22 cellular contexts compared by ENCODE assay signal in genomic region chr3:67075295-67075694, GRCh38.
A peak's percentile ranks its signal among the peaks of the same experiment; 100 is the strongest.
DNase-seq lines count a peak whose midpoint lies in the region; ATAC-seq and TF ChIP-seq lines count a peak whose summit lies in the region.
"Had no signal": no experiment of that assay in that cellular context is flagged by ENCODE, and none has a peak within 500 bp of the region (broad histone marks: within the 10 kb centered on the region; RNA-seq: fewer than 3 reads in every experiment).

No MANE protein-coding gene starts in this region.

- peak; percentile 47 for ATAC-seq in GM19463 (IDR thresholded peaks at IDR 0.05; ENCODE audit: unreplicated experiment)
- ATAC-seq in stimulated activated memory B cell treated with anti-CD40 and anti-IgM and Interleukin-4, amounts not matched to agents 10 μg/mL and 1 μg/mL and 100 μg/mL, for 72 hours = peak; percentile 56
- ATAC-seq in GM19455 (IDR thresholded peaks at IDR 0.05; ENCODE audit: unreplicated experiment) = no peak
- no peak for ATAC-seq in HG02885 (IDR thresholded peaks at IDR 0.05; ENCODE audit: poor library complexity, unreplicated experiment)
- ATAC-seq: activated CD8-positive, alpha-beta memory T cell treated with anti-CD3 and anti-CD28 coated beads, Interleukin-2, amount 10 ng/mL, durations not matched to agents 7 days and 5 days; lower lobe of right lung; mucosa of descending colon; right lobe of liver; T-cell had no signal

- no peaks in the 10 kb centered on the region for H3K9me3 ChIP-seq in MM.1S (replicated peaks; ENCODE audit: insufficient read depth, low read length)
- H3K9me3 ChIP-seq: lower lobe of right lung, mucosa of descending colon, right lobe of liver, SJCRH30, upper lobe of left lung had no signal

- H3K27me3 Mint-ChIP-seq in activated naive CD4-positive, alpha-beta T cell treated with anti-CD3 and anti-CD28 coated beads for 36 hours (ENCODE audit: low read depth) = no peaks in the 10 kb centered on the region
- no peaks in the 10 kb centered on the region for H3K27me3 Mint-ChIP-seq in stimulated activated memory B cell treated with anti-CD40 and anti-IgM and Interleukin-4, amounts not matched to agents 10 μg/mL and 1 μg/mL and 100 μg/mL, for 72 hours
- H3K27me3 Mint-ChIP-seq: activated CD8-positive, alpha-beta memory T cell treated with anti-CD3 and anti-CD28 coated beads, Interleukin-2, amount 10 ng/mL, durations not matched to agents 7 days and 5 days; B cell; T-cell had no signal

- DNase-seq in activated naive CD4-positive, alpha-beta T cell treated with anti-CD3 and anti-CD28 coated beads for 36 hours = peak; percentile 69
- DNase-seq in activated naive CD4-positive, alpha-beta T cell (lab: John Stamatoyannopoulos, UW) = no peak
- DNase-seq in MM.1S (peak; percentile 23), NCI-H2196 (lab: John Stamatoyannopoulos, UW; ENCODE audit: unreplicated experiment) (no peak)
- DNase-seq: activated CD8-positive, alpha-beta memory T cell treated with anti-CD3 and anti-CD28 coated beads, Interleukin-2, amount 10 ng/mL, durations not matched to agents 7 days and 5 days; GOT3; Kasumi-1; kidney glomerular epithelial cell; lower lobe of right lung; mucosa of descending colon; NCI-H187; NCI-H69; right lobe of liver; SJCRH30; substantia nigra; T-cell; upper lobe of left lung had no signal

- no peak for TF ChIP-seq CTCF in MM.1S (IDR thresholded peaks at IDR 0.05; ENCODE audit: low read length)

- no peak overlapping the region for H3K4me3 Mint-ChIP-seq in activated naive CD4-positive, alpha-beta T cell treated with anti-CD3 and anti-CD28 coated beads for 36 hours
- no peak overlapping the region for H3K4me3 Mint-ChIP-seq in stimulated activated memory B cell treated with anti-CD40 and anti-IgM and Interleukin-4, amounts not matched to agents 10 μg/mL and 1 μg/mL and 100 μg/mL, for 72 hours
- H3K4me3 Mint-ChIP-seq: activated CD8-positive, alpha-beta memory T cell treated with anti-CD3 and anti-CD28 coated beads, Interleukin-2, amount 10 ng/mL, durations not matched to agents 7 days and 5 days; B cell; T-cell had no signal

- CTCF ChIA-PET in activated naive CD4-positive, alpha-beta T cell treated with anti-CD3 and anti-CD28 coated beads for 36 hours (lab: Charles Lee) = interaction anchor here (0.9 kb wide), 1 partner anchor 9 kb away, joined by 4 read pairs; no protein-coding TSS in a partner anchor

- H4K20me1 ChIP-seq in MM.1S (ENCODE audit: insufficient read depth, low read length) = no peaks in the 10 kb centered on the region

- no peak overlapping the region for H3K4me2 ChIP-seq in MM.1S (ENCODE audit: low read depth, low read length)

- no peak overlapping the region for H2AFZ ChIP-seq in MM.1S (ENCODE audit: low read length)

- intact Hi-C loops in activated naive CD4-positive, alpha-beta T cell treated with anti-CD3 and anti-CD28 coated beads for 36 hours (cut with micrococcal nuclease) = loop anchor here (1.0 to 10.0 kb wide), 7 partner anchors 8 to 1174 kb away; partner anchors contain the start of genes KBTBD8 and SLC25A26

- H3K27ac ChIP-seq in MM.1S (ENCODE audit: low read length) = no peak overlapping the region
- H3K27ac ChIP-seq: lower lobe of right lung, right lobe of liver, SJCRH30, upper lobe of left lung had no signal

- no peak overlapping the region for H3K4me3 ChIP-seq in MM.1S (ENCODE audit: low read length)
- H3K4me3 ChIP-seq: lower lobe of right lung, mucosa of descending colon, right lobe of liver, SJCRH30, upper lobe of left lung had no signal

- peaks cover 1% of the 10 kb centered on the region for H3K9me3 Mint-ChIP-seq in activated naive CD4-positive, alpha-beta T cell treated with anti-CD3 and anti-CD28 coated beads for 36 hours
- no peaks in the 10 kb centered on the region for H3K9me3 Mint-ChIP-seq in stimulated activated memory B cell treated with anti-CD40 and anti-IgM and Interleukin-4, amounts not matched to agents 10 μg/mL and 1 μg/mL and 100 μg/mL, for 72 hours

- H3K4me1 Mint-ChIP-seq in activated naive CD4-positive, alpha-beta T cell treated with anti-CD3 and anti-CD28 coated beads for 36 hours (ENCODE audit: low read depth) = peaks cover 42% of the 10 kb centered on the region
- peaks cover 27% of the 10 kb centered on the region for H3K4me1 Mint-ChIP-seq in stimulated activated memory B cell treated with anti-CD40 and anti-IgM and Interleukin-4, amounts not matched to agents 10 μg/mL and 1 μg/mL and 100 μg/mL, for 72 hours

- H3K27me3 ChIP-seq in MM.1S (replicated peaks; ENCODE audit: insufficient read depth, low read length) = no peaks in the 10 kb centered on the region
- H3K27me3 ChIP-seq: right lobe of liver, SJCRH30, upper lobe of left lung had no signal

- H3K9ac ChIP-seq in MM.1S (ENCODE audit: low read length) = no peak overlapping the region

- H3K79me2 ChIP-seq in MM.1S (ENCODE audit: low read length) = no peaks in the 10 kb centered on the region

- peaks cover 9% of the 10 kb centered on the region for H3K4me1 ChIP-seq in MM.1S (ENCODE audit: low read length)
- H3K4me1 ChIP-seq: lower lobe of right lung, right lobe of liver, SJCRH30, upper lobe of left lung had no signal

- no peak overlapping the region for H3K27ac Mint-ChIP-seq in activated naive CD4-positive, alpha-beta T cell treated with anti-CD3 and anti-CD28 coated beads for 36 hours
- no peak overlapping the region for H3K27ac Mint-ChIP-seq in stimulated activated memory B cell treated with anti-CD40 and anti-IgM and Interleukin-4, amounts not matched to agents 10 μg/mL and 1 μg/mL and 100 μg/mL, for 72 hours
- H3K27ac Mint-ChIP-seq: activated CD8-positive, alpha-beta memory T cell treated with anti-CD3 and anti-CD28 coated beads, Interleukin-2, amount 10 ng/mL, durations not matched to agents 7 days and 5 days; B cell; T-cell had no signal

- H3K36me3 Mint-ChIP-seq in activated naive CD4-positive, alpha-beta T cell treated with anti-CD3 and anti-CD28 coated beads for 36 hours (ENCODE audit: low read depth) = peaks cover 5% of the 10 kb centered on the region
- H3K36me3 Mint-ChIP-seq in stimulated activated memory B cell treated with anti-CD40 and anti-IgM and Interleukin-4, amounts not matched to agents 10 μg/mL and 1 μg/mL and 100 μg/mL, for 72 hours = no peaks in the 10 kb centered on the region
- H3K36me3 Mint-ChIP-seq: activated CD8-positive, alpha-beta memory T cell treated with anti-CD3 and anti-CD28 coated beads, Interleukin-2, amount 10 ng/mL, durations not matched to agents 7 days and 5 days had no signal

- no peaks in the 10 kb centered on the region for H3F3A ChIP-seq in MM.1S (ENCODE audit: insufficient read depth, low read length)

- H3K9me2 ChIP-seq in MM.1S (replicated peaks; ENCODE audit: insufficient read depth, low read length) = no peaks in the 10 kb centered on the region

- H3K36me3 ChIP-seq in MM.1S (replicated peaks; ENCODE audit: insufficient read depth, low read length) = no peaks in the 10 kb centered on the region
- H3K36me3 ChIP-seq: lower lobe of right lung, right lobe of liver, SJCRH30, upper lobe of left lung had no signal

Comparison
In these comparisons a context has a peak if more than half of its experiments do, and no peak if none do; other contexts are left out.
1. DNase-seq: peak in activated naive CD4-positive, alpha-beta T cell treated with anti-CD3 and anti-CD28 coated beads for 36 hours (single experiment) and MM.1S (single experiment); none in activated naive CD4-positive, alpha-beta T cell (0 of 4) and NCI-H2196 (single experiment).
2. ATAC-seq: peak in GM19463 (single experiment) and stimulated activated memory B cell treated with anti-CD40 and anti-IgM and Interleukin-4, amounts not matched to agents 10 μg/mL and 1 μg/mL and 100 μg/mL, for 72 hours (single experiment); none in GM19455 (single experiment) and HG02885 (single experiment).